In the genomic region with DNA sequence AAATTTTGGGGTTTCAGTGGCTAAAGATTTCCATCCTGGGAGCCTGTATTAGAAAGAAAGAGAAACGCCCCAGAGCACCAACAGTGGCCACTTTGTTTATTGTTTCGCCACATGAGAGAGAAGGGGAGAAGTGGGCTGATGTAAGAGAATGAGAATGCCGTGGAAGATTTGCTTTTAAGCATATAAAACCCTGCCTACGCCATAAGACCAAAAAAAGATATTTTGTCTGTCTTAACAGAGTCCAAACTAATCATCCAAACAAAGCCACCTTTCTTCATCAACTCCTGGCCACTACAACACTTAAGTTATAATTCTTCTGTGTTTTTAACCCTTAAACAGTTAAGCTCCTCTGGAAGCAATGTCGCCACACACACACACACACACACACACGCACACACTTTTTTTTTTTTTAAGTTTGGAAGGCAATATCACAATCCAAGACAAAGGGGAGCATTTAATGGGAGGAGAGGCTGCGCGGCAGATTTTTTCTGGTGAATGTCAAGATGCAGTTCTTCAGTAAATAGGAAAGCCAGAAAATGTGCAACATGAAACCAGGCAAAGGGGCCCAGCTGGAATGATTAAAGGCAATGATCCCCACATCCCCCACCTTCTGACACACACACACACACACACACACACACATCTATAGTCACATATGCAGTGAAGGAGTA, we compare ENCODE assay signal across 11 cellular contexts. TPM values are rescaled to one million over a fixed set of nuclear protein-coding genes. Genes with fewer than 3 reads are reported as not detected.
DNase-seq lines count a peak whose midpoint lies in the region; ATAC-seq, FAIRE-seq and TF ChIP-seq lines count a peak whose summit lies in the region.
"Had no signal": no experiment of that assay in that cellular context is flagged by ENCODE, and none has a peak within 500 bp of the region (broad histone marks: within the 10 kb centered on the region; RNA-seq: fewer than 3 reads in every experiment).

No MANE protein-coding gene starts in this region.

- intact Hi-C loops in left ventricle myocardium inferior (cut with micrococcal nuclease), result no loop called here

- H3K4me1 ChIP-seq in GM23248 (ENCODE audit: insufficient read depth), result peaks cover 14% of the 10 kb centered on the region
- peaks cover 19% of the 10 kb centered on the region for H3K4me1 ChIP-seq in adipocyte (ENCODE audit: control insufficient read depth, insufficient read depth, low read length)
- H3K4me1 ChIP-seq in left ventricle myocardium inferior, result no peaks in the 10 kb centered on the region
- peaks cover 17% of the 10 kb centered on the region for H3K4me1 ChIP-seq in smooth muscle cell (ENCODE audit: low read depth)
- H3K4me1 ChIP-seq: pancreas had no signal

- TF ChIP-seq CTCF in left ventricle myocardium inferior (IDR thresholded peaks at IDR 0.05; ENCODE audit: borderline replicate concordance) (no peak), smooth muscle cell (IDR thresholded peaks at IDR 0.05; ENCODE audit: borderline replicate concordance, insufficient read depth, poor library complexity, severe bottlenecking) (no peak)

- peaks cover 9% of the 10 kb centered on the region; the same call in 1 of the 2 replicates for H3F3A ChIP-seq in GM23248 (ENCODE audit: insufficient read depth)
- no peaks in the 10 kb centered on the region for H3F3A ChIP-seq in smooth muscle cell (ENCODE audit: low read depth)

- H3K9ac ChIP-seq in GM23248 (peak overlapping the region; percentile 76), adipocyte (ENCODE audit: low read length) (peak overlapping the region; percentile 86), smooth muscle cell (ENCODE audit: low read depth) (no peak overlapping the region)

- DNase-seq in GM23248, result peak; percentile 85
- DNase-seq in adipocyte (ENCODE audit: low read depth), result peak; percentile 79
- DNase-seq in left ventricle myocardium inferior, result no peak
- DNase-seq in smooth muscle cell (lab: John Stamatoyannopoulos, UW; ENCODE audit: unreplicated experiment), result no peak
- DNase-seq in activated effector memory CD4-positive, alpha-beta T cell treated with Interleukin-2 at 50 U/mL for 16 hours, result no peak
- DNase-seq in stimulated activated CD4-positive, alpha-beta T cell treated with anti-CD3 and anti-CD28 coated beads, Interleukin-4, amount 100 ng/mL, for 4 hours, result no peak
- DNase-seq in RCC 7860 (ENCODE audit: low spot score), result no peak
- DNase-seq: central memory CD4-positive, alpha-beta T cell; pancreas had no signal

- peak overlapping the region; percentile 91 for H2AFZ ChIP-seq in GM23248
- H2AFZ ChIP-seq in smooth muscle cell (ENCODE audit: low read depth), result peak overlapping the region; percentile 59

- WGBS in GM23248 (ENCODE audit: low coverage in 1 of 2, low lambda C conversion rate in 2 of 2, missing lambda C conversion rate in 2 of 2), 2 experiments, result 2 to 3% methylated on average over 8 of the region's 8 CpGs
- WGBS in smooth muscle cell (ENCODE audit: low lambda C conversion rate), result 30% methylated on average over 8 of the region's 8 CpGs

- peak overlapping the region; percentile 63 for H3K27ac ChIP-seq in GM23248
- peak overlapping the region; percentile 74 for H3K27ac ChIP-seq in left ventricle myocardium inferior (replicated peaks)
- peak overlapping the region; percentile 43 for H3K27ac ChIP-seq in smooth muscle cell (ENCODE audit: low read depth)
- H3K27ac ChIP-seq: pancreas had no signal

- no peaks in the 10 kb centered on the region for H3K9me2 ChIP-seq in GM23248 (ENCODE audit: insufficient read depth)

- H3K9me3 ChIP-seq in GM23248 (ENCODE audit: low read depth), result no peaks in the 10 kb centered on the region
- H3K9me3 ChIP-seq in adipocyte (ENCODE audit: control insufficient read depth, low read length), result no peaks in the 10 kb centered on the region
- no peaks in the 10 kb centered on the region for H3K9me3 ChIP-seq in left ventricle myocardium inferior (replicated peaks)
- no peaks in the 10 kb centered on the region for H3K9me3 ChIP-seq in smooth muscle cell (replicated peaks; ENCODE audit: low read depth)
- H3K9me3 ChIP-seq: pancreas had no signal

- in situ Hi-C loops in GM23248 (cut with MboI), result no loop called here

- no peaks in the 10 kb centered on the region for H3K79me2 ChIP-seq in GM23248 (ENCODE audit: insufficient read depth)
- H3K79me2 ChIP-seq in smooth muscle cell (ENCODE audit: low read depth), result no peaks in the 10 kb centered on the region

- no peak for ATAC-seq in HG02798 (IDR thresholded peaks at IDR 0.05; ENCODE audit: poor library complexity, unreplicated experiment)

- peak overlapping the region; percentile 80 for H3K4me2 ChIP-seq in GM23248 (ENCODE audit: unreplicated experiment)
- H3K4me2 ChIP-seq in smooth muscle cell, result peak overlapping the region; percentile 71

- H3K4me3 ChIP-seq in GM23248 (peak overlapping the region; percentile 67), adipocyte (ENCODE audit: low read length) (peak overlapping the region; percentile 82), left ventricle myocardium inferior (peak overlapping the region; percentile 44), smooth muscle cell (peak overlapping the region; percentile 21)
- H3K4me3 ChIP-seq: pancreas had no signal

- H3K27me3 ChIP-seq in GM23248 (replicated peaks; ENCODE audit: insufficient read depth) (no peaks in the 10 kb centered on the region), adipocyte (replicated peaks; ENCODE audit: control insufficient read depth, insufficient read depth, low read length) (no peaks in the 10 kb centered on the region), left ventricle myocardium inferior (ENCODE audit: low read depth) (peaks cover 17% of the 10 kb centered on the region), smooth muscle cell (ENCODE audit: low read depth) (no peaks in the 10 kb centered on the region)
- H3K27me3 ChIP-seq: pancreas had no signal

- no peak for FAIRE-seq in RCC 7860 (lab: Jason Lieb, UNC)
- FAIRE-seq: GM18507, pancreas had no signal

- H3K36me3 ChIP-seq in GM23248 (ENCODE audit: low read depth), result no peaks in the 10 kb centered on the region
- H3K36me3 ChIP-seq in adipocyte (ENCODE audit: control insufficient read depth, insufficient read depth, low read length, severe bottlenecking), result no peaks in the 10 kb centered on the region
- no peaks in the 10 kb centered on the region for H3K36me3 ChIP-seq in left ventricle myocardium inferior
- no peaks in the 10 kb centered on the region for H3K36me3 ChIP-seq in smooth muscle cell (ENCODE audit: low read depth)
- H3K36me3 ChIP-seq: pancreas had no signal

- H4K20me1 ChIP-seq in GM23248 (ENCODE audit: insufficient read depth), result no peaks in the 10 kb centered on the region
- H4K20me1 ChIP-seq in smooth muscle cell (ENCODE audit: low read depth), result no peaks in the 10 kb centered on the region

RNA-seq across cellular contexts. Expression of a gene that starts 19.3 kb away (rescaled TPM):
- 267 and 281 TPM in 2 replicates for total RNA-seq in GM23248 (2014; rRNA removed; shearing (Covaris generic))
- polyA plus RNA-seq in GM23248 (2016; fragmentation: Nextera tagmentation; extraction: Ambion mirVana) (380 and 396 TPM in 2 replicates), smooth muscle cell (263 and 316 TPM in 2 replicates)
- total RNA-seq in left ventricle myocardium inferior (227 TPM), smooth muscle cell (216 and 229 TPM in 2 replicates)

Comparison
In these comparisons a context has a peak if more than half of its experiments do, and no peak if none do; other contexts are left out.
1. DNase-seq: peak in GM23248 (single experiment) and adipocyte (single experiment); none in left ventricle myocardium inferior (single experiment), smooth muscle cell (single experiment), activated effector memory CD4-positive, alpha-beta T cell treated with Interleukin-2 at 50 U/mL for 16 hours (single experiment), stimulated activated CD4-positive, alpha-beta T cell treated with anti-CD3 and anti-CD28 coated beads, Interleukin-4, amount 100 ng/mL, for 4 hours (0 of 2) and RCC 7860 (single experiment).
2. H3K4me3 ChIP-seq: peak in every context shown above with its lines; median percentile 82 in adipocyte; 67 in GM23248; 44 in left ventricle myocardium inferior; 21 in smooth muscle cell.
3. Peak in every context shown above with its lines, with median percentiles within 50 percentile points of each other: H3K27ac ChIP-seq.